10 cellular contexts compared by ENCODE assay signal in genomic region chr4:173182403-173182802, GRCh38. TPM values are rescaled to one million over a fixed set of nuclear protein-coding genes. Genes with fewer than 3 reads are reported as not detected.
DNase-seq lines count a peak whose midpoint lies in the region; ATAC-seq and TF ChIP-seq lines count a peak whose summit lies in the region.
"Had no signal": no experiment of that assay in that cellular context is flagged by ENCODE, and none has a peak within 500 bp of the region (broad histone marks: within the 10 kb centered on the region; RNA-seq: fewer than 3 reads in every experiment).

No MANE protein-coding gene starts in this region.

- H3K27ac Mint-ChIP-seq in endothelial cell (ENCODE audit: unreplicated experiment): no peak overlapping the region
- no peak overlapping the region for H3K27ac Mint-ChIP-seq in naive thymus-derived CD4-positive, alpha-beta T cell
- H3K27ac Mint-ChIP-seq: activated naive CD4-positive, alpha-beta T cell treated with anti-CD3 and anti-CD28 coated beads, Interleukin-2, amount 50 U/mL, for 24 hours had no signal

- no peak overlapping the region for H3K4me2 ChIP-seq in DND-41 (ENCODE audit: insufficient read depth, low read length)
- H3K4me2 ChIP-seq in Karpas-422 (ENCODE audit: low read depth, low read length, poor library complexity, severe bottlenecking): no peak overlapping the region

- H3K9me3 Mint-ChIP-seq in endothelial cell (ENCODE audit: unreplicated experiment): no peaks in the 10 kb centered on the region
- H3K9me3 Mint-ChIP-seq in naive thymus-derived CD4-positive, alpha-beta T cell: peaks cover 0 to 3% (median 0%) of the 10 kb centered on the region in 11 donors
- H3K9me3 Mint-ChIP-seq: activated naive CD4-positive, alpha-beta T cell treated with anti-CD3 and anti-CD28 coated beads, Interleukin-2, amount 50 U/mL, for 24 hours had no signal

- peaks cover 7% of the 10 kb centered on the region; the same call in 1 of the 2 replicates for H3K36me3 ChIP-seq in DND-41 (ENCODE audit: insufficient read depth, low read length)
- no peaks in the 10 kb centered on the region for H3K36me3 ChIP-seq in Karpas-422 (ENCODE audit: insufficient read depth, low read length)
- no peaks in the 10 kb centered on the region for H3K36me3 ChIP-seq in naive thymus-derived CD4-positive, alpha-beta T cell (ENCODE audit: control insufficient read depth in 2 of 3, insufficient read depth in 3 of 3, low read length in 3 of 3)

- no peaks in the 10 kb centered on the region for H3K27me3 ChIP-seq in DND-41 (ENCODE audit: insufficient read depth, low read length, poor library complexity)
- H3K27me3 ChIP-seq in Karpas-422 (ENCODE audit: low read length): no peaks in the 10 kb centered on the region
- H3K27me3 ChIP-seq in naive thymus-derived CD4-positive, alpha-beta T cell (ENCODE audit: control insufficient read depth in 2 of 2, insufficient read depth in 2 of 2, low read length in 2 of 2): no peaks in the 10 kb centered on the region

- CTCF ChIA-PET in naive thymus-derived CD4-positive, alpha-beta T cell (lab: Charles Lee): no interaction called here

- H3K9ac ChIP-seq in DND-41 (ENCODE audit: low read depth, low read length): no peak overlapping the region
- H3K9ac ChIP-seq in Karpas-422 (ENCODE audit: low read length): no peak overlapping the region

- H3K4me1 Mint-ChIP-seq in endothelial cell (ENCODE audit: unreplicated experiment): peaks cover 17% of the 10 kb centered on the region
- H3K4me1 Mint-ChIP-seq in naive thymus-derived CD4-positive, alpha-beta T cell: peaks cover 15 to 39% (median 24%) of the 10 kb centered on the region in 7 donors

- DNase-seq in DND-41 (no peak), Karpas-422 (no peak), cardiac fibroblast (ENCODE audit: low read depth in 2 of 2) (peak; percentile 56 to 87), myocyte (ENCODE audit: low read depth) (peak; percentile 68), NCI-H345 (lab: John Stamatoyannopoulos, UW) (no peak), GOT3 (lab: John Stamatoyannopoulos, UW) (no peak), endothelial cell (ENCODE audit: low spot score) (no peak)
- no peak for DNase-seq in naive thymus-derived CD4-positive, alpha-beta T cell

- 0 out of 2 replicates have a peak overlapping the region, but pooled peaks have one; percentile 16 for H3K27ac ChIP-seq in DND-41 (ENCODE audit: low read length)
- peak overlapping the region; percentile 65 for H3K27ac ChIP-seq in Karpas-422 (ENCODE audit: low read length)
- H3K27ac ChIP-seq in naive thymus-derived CD4-positive, alpha-beta T cell (ENCODE audit: low read depth, low read length): no peak overlapping the region
- H3K27ac ChIP-seq: VCaP had no signal

- H4K20me1 ChIP-seq in DND-41 (ENCODE audit: insufficient read depth, low read length): peaks cover 36% of the 10 kb centered on the region
- no peaks in the 10 kb centered on the region for H4K20me1 ChIP-seq in Karpas-422 (ENCODE audit: insufficient read depth, low read depth, low read length)

- H3K4me3 Mint-ChIP-seq in endothelial cell (ENCODE audit: unreplicated experiment): no peak overlapping the region
- no peak overlapping the region for H3K4me3 Mint-ChIP-seq in naive thymus-derived CD4-positive, alpha-beta T cell
- H3K4me3 Mint-ChIP-seq: activated naive CD4-positive, alpha-beta T cell treated with anti-CD3 and anti-CD28 coated beads, Interleukin-2, amount 50 U/mL, for 24 hours had no signal

- TF ChIP-seq CTCF in DND-41 (IDR thresholded peaks at IDR 0.05; ENCODE audit: borderline replicate concordance, extremely low read depth, low read length, poor library complexity, severe bottlenecking): no peak
- no peak for TF ChIP-seq CTCF in cardiac fibroblast (IDR thresholded peaks at IDR 0.05; ENCODE audit: low read depth, low read length)
- no peak for TF ChIP-seq CTCF in endothelial cell (IDR thresholded peaks at IDR 0.05; ENCODE audit: unreplicated experiment)

- POLR2A ChIA-PET in naive thymus-derived CD4-positive, alpha-beta T cell (lab: Charles Lee): interaction anchor here (1.0 kb wide), 1 partner anchor 9 kb away, joined by 5 read pairs; no protein-coding TSS in a partner anchor

- no peak overlapping the region for H3K4me3 ChIP-seq in DND-41 (ENCODE audit: low read depth in 1 of 2, low read length in 2 of 2)
- H3K4me3 ChIP-seq in Karpas-422 (ENCODE audit: low read length): no peak overlapping the region
- H3K4me3 ChIP-seq in cardiac fibroblast (replicated peaks in 1 of 2; ENCODE audit: low read depth in 2 of 2, low read length in 2 of 2): no peak overlapping the region
- no peak overlapping the region for H3K4me3 ChIP-seq in naive thymus-derived CD4-positive, alpha-beta T cell (ENCODE audit: low read length)

- intact Hi-C loops in naive thymus-derived CD4-positive, alpha-beta T cell (cut with micrococcal nuclease): no loop called here

- H3K9me3 ChIP-seq in DND-41 (ENCODE audit: insufficient read depth, low read length, severe bottlenecking): no peaks in the 10 kb centered on the region
- H3K9me3 ChIP-seq in Karpas-422 (ENCODE audit: low read length): no peaks in the 10 kb centered on the region
- H3K9me3 ChIP-seq in naive thymus-derived CD4-positive, alpha-beta T cell (ENCODE audit: control insufficient read depth in 2 of 3, low read length in 3 of 3): no peaks in the 10 kb centered on the region

- H3K27me3 Mint-ChIP-seq in endothelial cell (ENCODE audit: unreplicated experiment): no peaks in the 10 kb centered on the region
- H3K27me3 Mint-ChIP-seq in naive thymus-derived CD4-positive, alpha-beta T cell: no peaks in the 10 kb centered on the region
- H3K27me3 Mint-ChIP-seq: activated naive CD4-positive, alpha-beta T cell treated with anti-CD3 and anti-CD28 coated beads, Interleukin-2, amount 50 U/mL, for 24 hours had no signal

- no peak overlapping the region for H2AFZ ChIP-seq in DND-41 (ENCODE audit: low read depth, low read length)
- no peak overlapping the region for H2AFZ ChIP-seq in Karpas-422 (ENCODE audit: low read length)

- H3K79me2 ChIP-seq in DND-41 (ENCODE audit: insufficient read depth, low read length): peaks cover 99% of the 10 kb centered on the region
- H3K79me2 ChIP-seq in Karpas-422 (ENCODE audit: low read length): peaks cover 93% of the 10 kb centered on the region

- ATAC-seq in DND-41 (ENCODE audit: insufficient read depth, low read depth): 0 out of 3 replicates have a peak, but pooled peaks have one; percentile 18
- ATAC-seq in naive thymus-derived CD4-positive, alpha-beta T cell: no peak

- H3K36me3 Mint-ChIP-seq in endothelial cell (ENCODE audit: low read depth, unreplicated experiment): peaks cover 6% of the 10 kb centered on the region
- peaks cover 0 to 7% (median 0%) of the 10 kb centered on the region in 5 donors for H3K36me3 Mint-ChIP-seq in naive thymus-derived CD4-positive, alpha-beta T cell
- H3K36me3 Mint-ChIP-seq: activated naive CD4-positive, alpha-beta T cell treated with anti-CD3 and anti-CD28 coated beads, Interleukin-2, amount 50 U/mL, for 24 hours had no signal

- no peaks in the 10 kb centered on the region for H3K9me2 ChIP-seq in Karpas-422 (replicated peaks; ENCODE audit: insufficient read depth, low read length)

- H3K4me1 ChIP-seq in DND-41 (ENCODE audit: insufficient read depth, low read length) (peaks cover 16% of the 10 kb centered on the region), Karpas-422 (ENCODE audit: low read length) (peaks cover 85% of the 10 kb centered on the region)
- H3K4me1 ChIP-seq in naive thymus-derived CD4-positive, alpha-beta T cell (ENCODE audit: control insufficient read depth in 2 of 2, insufficient read depth in 2 of 2, low read length in 2 of 2): no peaks in the 10 kb centered on the region

RNA-seq across cellular contexts. Expression of gene GALNT7, which starts 13.8 kb away (rescaled TPM):
- 17.0 and 28.9 TPM in 2 replicates for total RNA-seq in Karpas-422 (2014; rRNA removed; shearing (Covaris generic); ENCODE audit: low replicate concordance)
- total RNA-seq in myocyte: 71.6 and 84.1 TPM in 2 replicates
- 21.4 TPM for polyA plus RNA-seq in myocyte (2012)
- total RNA-seq in endothelial cell (ENCODE audit: unreplicated experiment): 80.9 TPM
- 10 to 100 TPM; 10.2 to 24.1 (median 21.2) TPM for total RNA-seq in naive thymus-derived CD4-positive, alpha-beta T cell
- polyA plus RNA-seq in naive thymus-derived CD4-positive, alpha-beta T cell: 1 to 10 TPM; 8.3 to 9.4 TPM

Comparison
In these comparisons a context has a peak if more than half of its experiments do, and no peak if none do; other contexts are left out.
1. DNase-seq: peak in cardiac fibroblast (2 of 2) and myocyte (single experiment); none in DND-41 (single experiment), Karpas-422 (single experiment), NCI-H345 (single experiment), GOT3 (single experiment), endothelial cell (single experiment) and naive thymus-derived CD4-positive, alpha-beta T cell (0 of 9).